32 cellular contexts compared by ENCODE assay signal in genomic region chr3:197550489-197550888, GRCh38. TPM values are rescaled to one million over a fixed set of nuclear protein-coding genes. Genes with fewer than 3 reads are reported as not detected.
DNase-seq lines count a peak whose midpoint lies in the region; ATAC-seq, FAIRE-seq and TF ChIP-seq lines count a peak whose summit lies in the region.
"Had no signal": no experiment of that assay in that cellular context is flagged by ENCODE, and none has a peak within 500 bp of the region (broad histone marks: within the 10 kb centered on the region; RNA-seq: fewer than 3 reads in every experiment).

No MANE protein-coding gene starts in this region.

- POLR2A ChIA-PET in K562 (lab: Yijun Ruan, JAX): no interaction called here

- H3K9me1 ChIP-seq in K562 (ENCODE audit: control insufficient read depth, insufficient read depth, low read length): no peaks in the 10 kb centered on the region

- TF ChIP-seq POLR2A in K562 (conservative IDR thresholded peaks at IDR 0.05): no peak

- 24% methylated on average over 8 of the region's 9 CpGs for WGBS in K562 (ENCODE audit: insufficient coverage, low coverage, missing lambda C conversion rate)

- FAIRE-seq in K562 (lab: Jason Lieb, UNC): no peak
- FAIRE-seq: A549, endothelial cell of umbilical vein, GM12891, islet of Langerhans, RCC 7860 had no signal

- no peak for TF ChIP-seq CTCF in K562 (IDR thresholded peaks at IDR 0.05 in 2 of 3, conservative IDR thresholded peaks at IDR 0.05 in 1 of 3; ENCODE audit: insufficient read depth in 2 of 3, low read depth in 1 of 3, low read length in 3 of 3)
- no peak for TF ChIP-seq CTCF in osteoblast (IDR thresholded peaks at IDR 0.05; ENCODE audit: extremely low read depth, low read depth, low read length)

- CTCF ChIA-PET in K562 (lab: Yijun Ruan, JAX; ENCODE audit: low intra/inter-chr PET ratio): no interaction called here

- DNase-seq in K562 (ENCODE audit: extremely low read depth in 1 of 4, low spot score in 3 of 4) (no peak), NCI-H524 (lab: John Stamatoyannopoulos, UW) (no peak), KBM-7 (no peak), osteoblast (ENCODE audit: insufficient read length, low spot score, missing footprints) (no peak)
- DNase-seq: activated CD4-positive, alpha-beta T cell treated with anti-CD3 and anti-CD28 coated beads, Interleukin-2, amount 10 ng/mL, durations not matched to agents 24 days and 14 days; activated effector memory CD4-positive, alpha-beta T cell treated with Interleukin-2 at 50 U/mL for 16 hours; activated T-cell treated with anti-CD3 and anti-CD28 coated beads, Interleukin-2, amount 50 U/mL, for 1 hour; aorta; EL; hippocampal formation; naive thymus-derived CD4-positive, alpha-beta T cell; NCI-H1105 treated with DMSO at 0.1 percent for 48 hours; NCI-H2029; NCI-H345; NCI-H748 treated with DMSO at 0.1 percent for 48 hours; occipital lobe; psoas muscle; SIG-M5; sigmoid colon; stimulated activated CD4-positive, alpha-beta T cell treated with anti-CD3 and anti-CD28 coated beads, Interleukin-4, amount 100 ng/mL, for 24 hours; SW 1271 had no signal

- no peak overlapping the region for H3K9ac ChIP-seq in BLaER1
- H3K9ac ChIP-seq in HUES48 (ENCODE audit: low read depth, low read length): no peak overlapping the region
- H3K9ac ChIP-seq in K562 (ENCODE audit: insufficient read depth in 1 of 2, low read depth in 2 of 2, low read length in 2 of 2): no peak overlapping the region

- peak overlapping the region; percentile 22; the same call in 1 of the 2 replicates for H3K4me2 ChIP-seq in BLaER1
- H3K4me2 ChIP-seq in K562 (ENCODE audit: insufficient read depth, low read length): no peak overlapping the region
- no peak overlapping the region for H3K4me2 ChIP-seq in osteoblast (ENCODE audit: insufficient read depth, low read length)
- H3K4me2 ChIP-seq: A549 had no signal

- H3K27ac ChIP-seq in BLaER1 (no peak overlapping the region), HUES48 (ENCODE audit: low read depth, low read length) (peak overlapping the region; percentile 11), K562 (ENCODE audit: extremely low read depth, low read depth, low read length) (no peak overlapping the region), layer of hippocampus (ENCODE audit: low read depth, low read length) (peak overlapping the region; percentile 24), osteoblast (ENCODE audit: low read depth, low read length) (no peak overlapping the region)
- H3K27ac ChIP-seq: A549, psoas muscle, tibial nerve had no signal

- peaks cover 47% of the 10 kb centered on the region for H3K36me3 ChIP-seq in BLaER1
- H3K36me3 ChIP-seq in HUES48 (ENCODE audit: control insufficient read depth, insufficient read depth, low read length): no peaks in the 10 kb centered on the region
- H3K36me3 ChIP-seq in K562 (ENCODE audit: control insufficient read depth, insufficient read depth, low read length): no peaks in the 10 kb centered on the region
- no peaks in the 10 kb centered on the region for H3K36me3 ChIP-seq in osteoblast (ENCODE audit: insufficient read depth, low read length)
- H3K36me3 ChIP-seq: sigmoid colon, tibial nerve had no signal

- H2AFZ ChIP-seq in K562 (ENCODE audit: low read depth, low read length) (0 out of 2 replicates have a peak overlapping the region, but pooled peaks have one; percentile 49), osteoblast (ENCODE audit: low read length) (no peak overlapping the region)

- ATAC-seq in K562: no peak
- no peak for ATAC-seq in GM21786 (IDR thresholded peaks at IDR 0.05; ENCODE audit: unreplicated experiment)
- ATAC-seq: A549; HCT116; naive thymus-derived CD4-positive, alpha-beta T cell; psoas muscle had no signal

- H3K79me2 ChIP-seq in K562 (ENCODE audit: control insufficient read depth, insufficient read depth, low read length): no peaks in the 10 kb centered on the region
- H3K79me2 ChIP-seq in osteoblast (ENCODE audit: insufficient read depth, low read length): no peaks in the 10 kb centered on the region

- H3K27me3 ChIP-seq in BLaER1 (no peaks in the 10 kb centered on the region), HUES48 (ENCODE audit: control insufficient read depth, insufficient read depth, low read length) (no peaks in the 10 kb centered on the region), K562 (ENCODE audit: control insufficient read depth in 2 of 2, insufficient read depth in 2 of 2, low read length in 2 of 2) (peaks cover 28 to 38% of the 10 kb centered on the region in 2 experiments), layer of hippocampus (ENCODE audit: control insufficient read depth, insufficient read depth, low read length) (no peaks in the 10 kb centered on the region), osteoblast (ENCODE audit: insufficient read depth, low read length) (peaks cover 2% of the 10 kb centered on the region)
- H3K27me3 ChIP-seq: sigmoid colon, tibial nerve had no signal

- intact Hi-C loops in K562 (cut with micrococcal nuclease): no loop called here

- H3K4me1 ChIP-seq in BLaER1 (peaks cover 26% of the 10 kb centered on the region), HUES48 (ENCODE audit: control insufficient read depth, insufficient read depth, low read length) (peaks cover 47% of the 10 kb centered on the region), K562 (replicated peaks in 1 of 2; ENCODE audit: control insufficient read depth in 2 of 2, insufficient read depth in 2 of 2, low read length in 2 of 2) (peaks cover 0 to 10% of the 10 kb centered on the region in 2 experiments; a peak in 1 of 5 replicates), osteoblast (ENCODE audit: insufficient read depth, low read length) (peaks cover 16% of the 10 kb centered on the region)

- H3K4me3 ChIP-seq in BLaER1 (no peak overlapping the region), HUES48 (ENCODE audit: low read depth, low read length) (no peak overlapping the region), K562 (no peak overlapping the region), osteoblast (ENCODE audit: insufficient read depth, low read length) (no peak overlapping the region)
- H3K4me3 ChIP-seq: A549, psoas muscle, sigmoid colon, tibial nerve had no signal

- TF ChIP-seq RAD21 in K562 (CRISPR knock-in tag; conservative IDR thresholded peaks at IDR 0.05 in 1 of 2, IDR thresholded peaks at IDR 0.05 in 1 of 2): no peak

- H4K20me1 ChIP-seq in BLaER1 (peaks cover 50% of the 10 kb centered on the region), K562 (replicated peaks; ENCODE audit: control insufficient read depth, insufficient read depth, low read length) (no peaks in the 10 kb centered on the region; the same call in 1 of the 2 replicates), osteoblast (ENCODE audit: insufficient read depth, low read length) (no peaks in the 10 kb centered on the region)

- no peak for TF ChIP-seq EP300 in K562 (IDR thresholded peaks at IDR 0.05; ENCODE audit: low read length)

- in situ Hi-C loops in K562 (cut with MboI) (no loop called here), KBM-7 (cut with MboI; ENCODE audit: low pct_unique_long_range_greater_than_20kb, low sequenced_read_pairs) (no loop called here)

- no peaks in the 10 kb centered on the region for H3K9me3 ChIP-seq in BLaER1
- no peaks in the 10 kb centered on the region for H3K9me3 ChIP-seq in HUES48 (ENCODE audit: control insufficient read depth, insufficient read depth, low read length)
- no peaks in the 10 kb centered on the region for H3K9me3 ChIP-seq in K562 (replicated peaks; ENCODE audit: control insufficient read depth, insufficient read depth, low read depth, low read length)
- no peaks in the 10 kb centered on the region for H3K9me3 ChIP-seq in osteoblast (ENCODE audit: low read depth, low read length)
- H3K9me3 ChIP-seq: A549, psoas muscle, sigmoid colon, tibial nerve had no signal

- BruUV-seq in K562 (replicated peaks; lab: Mats Ljungman, UMichigan): no TSS peak

TF ChIP-seq in K562, 482 proteins besides CTCF, POLR2A, EP300 and RAD21:
- TF ChIP-seq USF1 (CRISPR knock-in tag; IDR thresholded peaks at IDR 0.05): peak; percentile 14; the same call in 1 of the 2 replicates
- no peak for TF ChIP-seq ZNF146 (CRISPR knock-in tag; IDR thresholded peaks at IDR 0.05; ENCODE audit: unreplicated experiment)
TF ChIP-seq in K562: peak in this region for 1.

RNA-seq across cellular contexts. Expression of gene BDH1, which starts 5.3 kb away (rescaled TPM):
- total RNA-seq in K562 (2011; cell fraction: chromatin; rRNA removed; ENCODE audit: low replicate concordance): 0.60 and 1.0 TPM in 2 replicates
- 0.26 and 0.33 TPM in 2 replicates for total RNA-seq in K562 (2011; cell fraction: nucleolus; rRNA removed)
- 0.44 and 1.4 TPM in 2 replicates for total RNA-seq in K562 (2011; cell fraction: nucleoplasm; rRNA removed)
- total RNA-seq in K562 (2014; rRNA removed) (0.29 TPM in 1 of 2 replicates, not detected in the other), K562 (2014; rRNA removed; fragmentation: Illumina TruSeq; extraction: Trizol) (0.11 TPM in 1 of 2 replicates, not detected in the other), K562 (2015; rRNA removed; fragmentation: Illumina TruSeq; extraction: Trizol) (0.04 TPM in 1 of 2 replicates, not detected in the other), K562 (2021) (0.11 and 0.27 TPM in 2 replicates), osteoblast (5.6 and 5.8 TPM in 2 replicates)
- polyA plus RNA-seq in K562 (2011; rRNA removed) (0.03 and 0.32 TPM in 2 replicates), K562 (2014; fragmentation: Illumina TruSeq; extraction: Trizol) (0.19 TPM in 1 of 2 replicates, not detected in the other), K562 (2014; fragmentation: Nextera tagmentation; extraction: Ambion mirVana) (under 1 TPM; 0.13 to 0.89 TPM), K562 (2014; rRNA removed) (0.07 and 0.69 TPM in 2 replicates)
- 0.06 and 0.22 TPM in 2 replicates for polyA plus RNA-seq in K562 (2011; cell fraction: cytosol; rRNA removed)
- polyA plus RNA-seq in K562 (2011; cell fraction: nucleus; rRNA removed): 0.38 and 0.94 TPM in 2 replicates
- 0.36 and 0.76 TPM in 2 replicates for polyA plus RNA-seq in K562 (2012)
- 0.21 TPM in 1 of 2 replicates, not detected in the other for polyA minus RNA-seq in K562 (2011; rRNA and poly(A)+ RNA removed)
- not detected in 2 replicates for polyA minus RNA-seq in K562 (2011; cell fraction: cytosol; rRNA and poly(A)+ RNA removed)
- 0.11 and 0.13 TPM in 2 replicates for polyA minus RNA-seq in K562 (2011; cell fraction: nucleus; rRNA and poly(A)+ RNA removed)

Comparison
In these comparisons a context has a peak if more than half of its experiments do, and no peak if none do; other contexts are left out.
1. H3K27ac ChIP-seq: peak in HUES48 (single experiment) and layer of hippocampus (single experiment); none in BLaER1 (single experiment), K562 (single experiment) and osteoblast (single experiment).